5 cellular contexts compared by ENCODE assay signal in genomic region chrX:92849998-92850397, GRCh38.
DNase-seq lines count a peak whose midpoint lies in the region; ATAC-seq, FAIRE-seq and TF ChIP-seq lines count a peak whose summit lies in the region.
"Not testable (repeated sequence)": the region's sequence is repeated elsewhere in the genome, so short reads cannot be mapped to it uniquely, and the experiment has no call there.

No MANE protein-coding gene starts in this region.

- not testable (repeated sequence) for H3K79me2 ChIP-seq in HepG2 (ENCODE audit: insufficient read depth, low read length)

- CTCF ChIA-PET in HepG2 (lab: Yijun Ruan, JAX; ENCODE audit: low intra/inter-chr PET ratio, low total read pairs), result not testable (repeated sequence)

- in situ Hi-C loops in HepG2 (cut with HindIII; ENCODE audit: extremely low pct_ligation_motif_present, low pct_unique_long_range_greater_than_20kb), result not testable (repeated sequence)

- TF ChIP-seq RAD21 in HepG2 (CRISPR knock-in tag; IDR thresholded peaks at IDR 0.05), result not testable (repeated sequence)

- H3K4me2 ChIP-seq in HepG2 (ENCODE audit: low read depth, low read length), result not testable (repeated sequence)

- ATAC-seq in HepG2, result not testable (repeated sequence)

- POLR2A ChIA-PET in HepG2 (lab: Yijun Ruan, JAX), result not testable (repeated sequence)

- H3K9ac ChIP-seq in HepG2 (ENCODE audit: insufficient read depth, low read depth, low read length), result not testable (repeated sequence)

- not testable (repeated sequence) for DNase-seq in GM12892 (ENCODE audit: insufficient read length); HepG2 (ENCODE audit: low spot score)
- DNase-seq in NCI-H460 (ENCODE audit: extremely low read depth, low read depth), result peak; percentile 1
- DNase-seq in NCI-H82 (lab: John Stamatoyannopoulos, UW), result peak; percentile 10
- DNase-seq in retina, result peak; percentile 11

- TF ChIP-seq POLR2A in GM12892 (IDR thresholded peaks at IDR 0.05; ENCODE audit: low read depth, low read length); HepG2 (IDR thresholded peaks at IDR 0.05; ENCODE audit: insufficient read depth in 1 of 2, low read depth in 2 of 2, low read length in 2 of 2): not testable (repeated sequence)

- H3K9me3 ChIP-seq in HepG2 (ENCODE audit: low read length), result not testable (repeated sequence)

- BruUV-seq in HepG2 (replicated peaks; lab: Mats Ljungman, UMichigan), result not testable (repeated sequence)

- not testable (repeated sequence) for H2AFZ ChIP-seq in HepG2 (ENCODE audit: low read length)

- peak; percentile 70 for FAIRE-seq in GM12892 (lab: Jason Lieb, UNC)
- not testable (repeated sequence) for FAIRE-seq in HepG2 (lab: Jason Lieb, UNC)

- H3K4me1 ChIP-seq in HepG2 (ENCODE audit: insufficient read depth, low read length), result not testable (repeated sequence)

- intact Hi-C loops in HepG2 (cut with micrococcal nuclease; ENCODE audit: unreplicated experiment), result not testable (repeated sequence)

- not testable (repeated sequence) for H3K4me3 ChIP-seq in HepG2 (replicated peaks in 1 of 3; ENCODE audit: insufficient read depth in 1 of 3, low read depth in 2 of 3, low read length in 3 of 3)

- not testable (repeated sequence) for TF ChIP-seq CTCF in HepG2 (CRISPR knock-in tag; IDR thresholded peaks at IDR 0.05)

- H3K27me3 ChIP-seq in HepG2 (ENCODE audit: control insufficient read depth in 1 of 2, insufficient read depth in 2 of 2, low read length in 2 of 2), result not testable (repeated sequence)

- not testable (repeated sequence) for H3K36me3 ChIP-seq in HepG2 (replicated peaks in 1 of 2; ENCODE audit: control insufficient read depth in 1 of 2, insufficient read depth in 2 of 2, low read length in 2 of 2)

- TF ChIP-seq EP300 in HepG2 (IDR thresholded peaks at IDR 0.05; ENCODE audit: low read depth in 2 of 2, low read length in 2 of 2); HepG2 (CRISPR knock-in tag; IDR thresholded peaks at IDR 0.05; ENCODE audit: borderline replicate concordance): not testable (repeated sequence)

- WGBS in HepG2 (ENCODE audit: low lambda C conversion rate), result 2% methylated on average over 3 of the region's 3 CpGs

- not testable (repeated sequence) for H3K27ac ChIP-seq in HepG2 (ENCODE audit: extremely low read length, insufficient read depth, low read length)

- not testable (repeated sequence) for H4K20me1 ChIP-seq in HepG2 (ENCODE audit: insufficient read depth, low read length)

TF ChIP-seq in HepG2, 621 proteins besides CTCF, POLR2A, EP300 and RAD21:
- TF ChIP-seq CREB1 (IDR thresholded peaks at IDR 0.05), result peak; percentile 8; the same call in 1 of the 2 replicates
- TF ChIP-seq CREB1 (CRISPR knock-in tag; IDR thresholded peaks at IDR 0.05), result not testable (repeated sequence)
